In genomic region chr2:22582107-22582506, GRCh38 we compare ENCODE assay signal across 8 cellular contexts.
"Had no signal": no experiment of that assay in that cellular context is flagged by ENCODE, and none has a peak within 500 bp of the region (broad histone marks: within the 10 kb centered on the region; RNA-seq: fewer than 3 reads in every experiment).

No MANE protein-coding gene starts in this region.

- H3K4me2 ChIP-seq: GM23338 had no signal

- H3K36me3 Mint-ChIP-seq: IgD-negative memory B cell had no signal

- FAIRE-seq: HepG2 had no signal

- H3K4me3 Mint-ChIP-seq: GM23338, IgD-negative memory B cell had no signal

- H3K4me1 ChIP-seq: HAP-1 had no signal

- H3K4me1 Mint-ChIP-seq: GM23338 had no signal

- H3K27ac Mint-ChIP-seq: GM23338, IgD-negative memory B cell had no signal

- H2AFZ ChIP-seq: GM23338 had no signal

- H3K27ac ChIP-seq: HL-60 had no signal

- ATAC-seq: GM23338, HCT116, HepG2 had no signal

- H3K36me3 ChIP-seq: HAP-1 had no signal

- H3K9me3 ChIP-seq: HAP-1 had no signal

- H3K4me3 ChIP-seq: GM23338, HAP-1 had no signal

- DNase-seq: H7, KG1 had no signal

- H3K27me3 Mint-ChIP-seq: IgD-negative memory B cell had no signal
